19 cellular contexts compared by ENCODE assay signal in genomic region chr3:56771376-56771775, GRCh38. TPM values are rescaled to one million over a fixed set of nuclear protein-coding genes. Genes with fewer than 3 reads are reported as not detected.
DNase-seq lines count a peak whose midpoint lies in the region; TF ChIP-seq lines count a peak whose summit lies in the region.
"Had no signal": no experiment of that assay in that cellular context is flagged by ENCODE, and none has a peak within 500 bp of the region (broad histone marks: within the 10 kb centered on the region; RNA-seq: fewer than 3 reads in every experiment).

No MANE protein-coding gene starts in this region.

- H3K4me3 ChIP-seq in KMS-11 (IDR thresholded peaks at IDR 0.05; ENCODE audit: insufficient read depth, low read depth, low read length) = no peak overlapping the region
- no peak overlapping the region for H3K4me3 ChIP-seq in adrenal gland
- H3K4me3 ChIP-seq: gastrocnemius medialis, MG63 had no signal

- no peak for DNase-seq in activated CD4-positive, alpha-beta T cell treated with anti-CD3 and anti-CD28 coated beads, Interleukin-2, amount 10 ng/mL, durations not matched to agents 24 days and 14 days
- DNase-seq in activated CD4-positive, alpha-beta T cell treated with anti-CD3 and anti-CD28 coated beads, Interleukin-2, amount 50 U/mL, for 4 hours = no peak
- no peak for DNase-seq in nephron progenitor cell
- DNase-seq in NCI-H2227 treated with DMSO at 0.1 percent for 48 hours (lab: John Stamatoyannopoulos, UW) = no peak
- no peak for DNase-seq in adrenal gland
- no peak for DNase-seq in Kasumi-1 (lab: John Stamatoyannopoulos, UW)
- DNase-seq: EL; gastrocnemius medialis; kidney glomerular epithelial cell; mesendoderm; MG63; NCI-H2029; NCI-H526; SHP77 treated with DMSO at 0.1 percent for 48 hours; stimulated activated CD4-positive, alpha-beta T cell treated with anti-CD3 and anti-CD28 coated beads, Interleukin-12 subunit alpha, Interleukin-12 subunit beta, amount 100 ng/mL, for 4 hours; stimulated activated naive B cell treated with anti-CD40 and anti-IgM and Interleukin-4, amounts not matched to agents 10 μg/mL and 1 μg/mL and 100 μg/mL, for 72 hours; trophoblast cell had no signal

- H3K27ac Mint-ChIP-seq in activated CD4-positive, alpha-beta T cell treated with anti-CD3 and anti-CD28 coated beads, Interleukin-2, amount 10 ng/mL, durations not matched to agents 24 days and 14 days = peak overlapping the region; percentile 65
- peak overlapping the region; percentile 92 for H3K27ac Mint-ChIP-seq in activated naive CD8-positive, alpha-beta T cell
- peak overlapping the region; percentile 91 for H3K27ac Mint-ChIP-seq in nephron progenitor cell
- H3K27ac Mint-ChIP-seq: stimulated activated naive B cell treated with anti-CD40 and anti-IgM and Interleukin-4, amounts not matched to agents 10 μg/mL and 1 μg/mL and 100 μg/mL, for 72 hours had no signal

- H3K4me2 ChIP-seq in KMS-11 = peak overlapping the region; percentile 83; the same call in 1 of the 2 replicates

- no peak overlapping the region for H3K9ac ChIP-seq in KMS-11

- H3K27me3 Mint-ChIP-seq in activated CD4-positive, alpha-beta T cell treated with anti-CD3 and anti-CD28 coated beads, Interleukin-2, amount 10 ng/mL, durations not matched to agents 24 days and 14 days = no peaks in the 10 kb centered on the region
- H3K27me3 Mint-ChIP-seq in activated naive CD8-positive, alpha-beta T cell = no peaks in the 10 kb centered on the region
- peaks cover 14% of the 10 kb centered on the region for H3K27me3 Mint-ChIP-seq in nephron progenitor cell (ENCODE audit: low read depth, poor library complexity)
- H3K27me3 Mint-ChIP-seq: stimulated activated naive B cell treated with anti-CD40 and anti-IgM and Interleukin-4, amounts not matched to agents 10 μg/mL and 1 μg/mL and 100 μg/mL, for 72 hours had no signal

- peaks cover 58% of the 10 kb centered on the region for H3K36me3 Mint-ChIP-seq in activated CD4-positive, alpha-beta T cell treated with anti-CD3 and anti-CD28 coated beads, Interleukin-2, amount 10 ng/mL, durations not matched to agents 24 days and 14 days (ENCODE audit: low read depth)
- peaks cover 17% of the 10 kb centered on the region for H3K36me3 Mint-ChIP-seq in activated naive CD8-positive, alpha-beta T cell
- peaks cover 4% of the 10 kb centered on the region for H3K36me3 Mint-ChIP-seq in nephron progenitor cell (ENCODE audit: low read depth)

- no peak for TF ChIP-seq POLR2A in adrenal gland (IDR thresholded peaks at IDR 0.05)

- intact Hi-C loops in activated CD4-positive, alpha-beta T cell treated with anti-CD3 and anti-CD28 coated beads, Interleukin-2, amount 10 ng/mL, durations not matched to agents 24 days and 14 days (cut with micrococcal nuclease) = no loop called here
- intact Hi-C loops in adrenal gland (cut with DNase I) = no loop called here

- peaks cover 5% of the 10 kb centered on the region; the same call in 1 of the 2 replicates for H3K79me2 ChIP-seq in KMS-11 (ENCODE audit: insufficient read depth, low read depth)

- H3K36me3 ChIP-seq in KMS-11 (ENCODE audit: insufficient read depth) = no peaks in the 10 kb centered on the region
- H3K36me3 ChIP-seq in adrenal gland (replicated peaks in 1 of 2) = peaks cover 0 to 43% of the 10 kb centered on the region in 2 donors
- H3K36me3 ChIP-seq: MG63 had no signal

- H3K27me3 ChIP-seq in KMS-11 (ENCODE audit: insufficient read depth, low read depth) = no peaks in the 10 kb centered on the region
- no peaks in the 10 kb centered on the region for H3K27me3 ChIP-seq in adrenal gland
- H3K27me3 ChIP-seq: gastrocnemius medialis, MG63 had no signal

- H2AFZ ChIP-seq in KMS-11 (ENCODE audit: low read depth) = no peak overlapping the region

- H4K20me1 ChIP-seq in KMS-11 (ENCODE audit: insufficient read depth) = no peaks in the 10 kb centered on the region

- peaks cover 45% of the 10 kb centered on the region for H3K4me1 Mint-ChIP-seq in activated CD4-positive, alpha-beta T cell treated with anti-CD3 and anti-CD28 coated beads, Interleukin-2, amount 10 ng/mL, durations not matched to agents 24 days and 14 days
- peaks cover 75% of the 10 kb centered on the region for H3K4me1 Mint-ChIP-seq in activated naive CD8-positive, alpha-beta T cell (ENCODE audit: low read depth)
- H3K4me1 Mint-ChIP-seq in nephron progenitor cell = peaks cover 61% of the 10 kb centered on the region

- H3K9me3 Mint-ChIP-seq in activated CD4-positive, alpha-beta T cell treated with anti-CD3 and anti-CD28 coated beads, Interleukin-2, amount 10 ng/mL, durations not matched to agents 24 days and 14 days = no peaks in the 10 kb centered on the region
- H3K9me3 Mint-ChIP-seq in activated naive CD8-positive, alpha-beta T cell (ENCODE audit: low read depth) = no peaks in the 10 kb centered on the region
- H3K9me3 Mint-ChIP-seq in nephron progenitor cell = no peaks in the 10 kb centered on the region
- H3K9me3 Mint-ChIP-seq: stimulated activated naive B cell treated with anti-CD40 and anti-IgM and Interleukin-4, amounts not matched to agents 10 μg/mL and 1 μg/mL and 100 μg/mL, for 72 hours had no signal

- no peak for TF ChIP-seq CTCF in KMS-11 (conservative IDR thresholded peaks at IDR 0.05; ENCODE audit: low read depth, low read length)
- no peak for TF ChIP-seq CTCF in nephron progenitor cell (IDR thresholded peaks at IDR 0.05)
- no peak for TF ChIP-seq CTCF in adrenal gland (IDR thresholded peaks at IDR 0.05)

- H3K4me1 ChIP-seq in KMS-11 (ENCODE audit: low read depth, poor library complexity, severe bottlenecking) (peaks cover 71% of the 10 kb centered on the region), adrenal gland (replicated peaks in 1 of 2) (peaks cover 21 to 53% of the 10 kb centered on the region in 2 donors)

- H3K4me3 Mint-ChIP-seq in activated CD4-positive, alpha-beta T cell treated with anti-CD3 and anti-CD28 coated beads, Interleukin-2, amount 10 ng/mL, durations not matched to agents 24 days and 14 days = no peak overlapping the region
- no peak overlapping the region for H3K4me3 Mint-ChIP-seq in activated naive CD8-positive, alpha-beta T cell
- peak overlapping the region; percentile 6 for H3K4me3 Mint-ChIP-seq in nephron progenitor cell
- H3K4me3 Mint-ChIP-seq: stimulated activated naive B cell treated with anti-CD40 and anti-IgM and Interleukin-4, amounts not matched to agents 10 μg/mL and 1 μg/mL and 100 μg/mL, for 72 hours had no signal

- H3K9me3 ChIP-seq in adrenal gland (replicated peaks in 1 of 3) = no peaks in the 10 kb centered on the region
- H3K9me3 ChIP-seq: gastrocnemius medialis, MG63 had no signal

- peak overlapping the region; percentile 86; the same call in 1 of the 2 replicates for H3K27ac ChIP-seq in KMS-11
- H3K27ac ChIP-seq in adrenal gland = no peak overlapping the region
- H3K27ac ChIP-seq: gastrocnemius medialis had no signal

RNA-seq across cellular contexts. Expression of gene ARHGEF3, which starts 30.4 kb away (rescaled TPM):
- total RNA-seq in activated CD4-positive, alpha-beta T cell treated with anti-CD3 and anti-CD28 coated beads, Interleukin-2, amount 10 ng/mL, durations not matched to agents 24 days and 14 days = 52.7 and 54.4 TPM in 2 replicates
- total RNA-seq in adrenal gland = 100 to 1,000 TPM in 1 of 8 donors, 10 to 100 TPM in 7; 49.4 to 110 (median 70.4) TPM
- polyA plus RNA-seq in adrenal gland = 100 to 1,000 TPM in 1 of 3 donors, 10 to 100 TPM in 2; 26.6 to 122 (median 33.9) TPM
